Comparison of ENCODE assay signal across 2 cellular contexts in genomic region chr20:1618479-1618878, GRCh38.
TF ChIP-seq lines count a peak whose summit lies in the region.

No MANE protein-coding gene starts in this region.

TF ChIP-seq in IMR-90, 13 proteins besides CTCF, POLR2A, EP300 and RAD21:
- TF ChIP-seq MAZ (IDR thresholded peaks at IDR 0.05; ENCODE audit: borderline replicate concordance, low read depth, low read length) (no peak), NFE2L2 (IDR thresholded peaks at IDR 0.05; ENCODE audit: low read depth, low read length) (no peak), BHLHE40 (IDR thresholded peaks at IDR 0.05; ENCODE audit: low read depth, low read length) (no peak)

TF ChIP-seq in HEK293T, 16 proteins besides CTCF, POLR2A, EP300 and RAD21:
- TF ChIP-seq LEF1 (IDR thresholded peaks at IDR 0.05; ENCODE audit: borderline replicate concordance) (no peak), NFRKB (IDR thresholded peaks at IDR 0.05) (no peak)
